ENCODE assay signal across 2 cellular contexts in the genomic region with DNA sequence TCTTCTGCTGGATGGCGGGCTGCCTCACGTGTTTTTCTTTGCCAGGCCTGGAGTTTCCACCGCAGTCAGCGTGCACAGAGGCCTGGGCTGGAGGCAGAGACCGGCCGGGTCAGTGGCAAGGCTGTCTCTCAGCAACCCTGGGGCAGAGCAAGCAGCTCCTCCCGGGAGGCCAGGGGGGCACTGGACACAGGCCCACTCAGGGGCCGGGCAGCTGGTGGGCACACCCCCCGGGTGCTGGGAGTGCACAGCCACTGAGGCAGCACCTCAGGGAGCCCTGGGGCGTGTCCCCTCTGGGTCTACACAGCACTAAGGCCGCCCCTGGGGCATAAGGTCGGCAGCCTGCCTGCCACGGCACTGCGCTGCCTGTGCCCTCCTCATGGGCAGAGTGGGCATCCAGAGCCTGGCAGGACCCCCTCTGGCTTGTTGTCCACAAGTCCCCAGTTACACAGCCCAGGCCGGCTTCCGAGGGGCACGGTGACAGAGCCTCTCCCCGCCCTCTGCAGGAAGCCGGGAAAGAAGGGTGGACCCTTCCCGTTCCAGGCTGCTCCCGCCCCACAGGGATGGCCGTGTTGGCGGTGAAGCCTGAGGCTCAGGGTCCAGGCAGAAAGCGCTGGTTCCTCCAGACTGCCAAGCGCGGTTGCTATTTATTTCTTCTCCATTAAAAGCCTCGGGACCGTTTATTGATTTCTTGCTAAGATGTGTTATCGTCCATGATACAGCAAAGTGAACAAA.
A peak's percentile ranks its signal among the peaks of the same experiment; 100 is the strongest.
TF ChIP-seq lines count a peak whose summit lies in the region.

No MANE protein-coding gene starts in this region.

TF ChIP-seq in HepG2, 621 proteins besides CTCF, POLR2A, EP300 and RAD21:
- no peak for TF ChIP-seq SP1 (IDR thresholded peaks at IDR 0.05)
- TF ChIP-seq SP1 (CRISPR knock-in tag; IDR thresholded peaks at IDR 0.05), result no peak
- TF ChIP-seq, protein P1, sequence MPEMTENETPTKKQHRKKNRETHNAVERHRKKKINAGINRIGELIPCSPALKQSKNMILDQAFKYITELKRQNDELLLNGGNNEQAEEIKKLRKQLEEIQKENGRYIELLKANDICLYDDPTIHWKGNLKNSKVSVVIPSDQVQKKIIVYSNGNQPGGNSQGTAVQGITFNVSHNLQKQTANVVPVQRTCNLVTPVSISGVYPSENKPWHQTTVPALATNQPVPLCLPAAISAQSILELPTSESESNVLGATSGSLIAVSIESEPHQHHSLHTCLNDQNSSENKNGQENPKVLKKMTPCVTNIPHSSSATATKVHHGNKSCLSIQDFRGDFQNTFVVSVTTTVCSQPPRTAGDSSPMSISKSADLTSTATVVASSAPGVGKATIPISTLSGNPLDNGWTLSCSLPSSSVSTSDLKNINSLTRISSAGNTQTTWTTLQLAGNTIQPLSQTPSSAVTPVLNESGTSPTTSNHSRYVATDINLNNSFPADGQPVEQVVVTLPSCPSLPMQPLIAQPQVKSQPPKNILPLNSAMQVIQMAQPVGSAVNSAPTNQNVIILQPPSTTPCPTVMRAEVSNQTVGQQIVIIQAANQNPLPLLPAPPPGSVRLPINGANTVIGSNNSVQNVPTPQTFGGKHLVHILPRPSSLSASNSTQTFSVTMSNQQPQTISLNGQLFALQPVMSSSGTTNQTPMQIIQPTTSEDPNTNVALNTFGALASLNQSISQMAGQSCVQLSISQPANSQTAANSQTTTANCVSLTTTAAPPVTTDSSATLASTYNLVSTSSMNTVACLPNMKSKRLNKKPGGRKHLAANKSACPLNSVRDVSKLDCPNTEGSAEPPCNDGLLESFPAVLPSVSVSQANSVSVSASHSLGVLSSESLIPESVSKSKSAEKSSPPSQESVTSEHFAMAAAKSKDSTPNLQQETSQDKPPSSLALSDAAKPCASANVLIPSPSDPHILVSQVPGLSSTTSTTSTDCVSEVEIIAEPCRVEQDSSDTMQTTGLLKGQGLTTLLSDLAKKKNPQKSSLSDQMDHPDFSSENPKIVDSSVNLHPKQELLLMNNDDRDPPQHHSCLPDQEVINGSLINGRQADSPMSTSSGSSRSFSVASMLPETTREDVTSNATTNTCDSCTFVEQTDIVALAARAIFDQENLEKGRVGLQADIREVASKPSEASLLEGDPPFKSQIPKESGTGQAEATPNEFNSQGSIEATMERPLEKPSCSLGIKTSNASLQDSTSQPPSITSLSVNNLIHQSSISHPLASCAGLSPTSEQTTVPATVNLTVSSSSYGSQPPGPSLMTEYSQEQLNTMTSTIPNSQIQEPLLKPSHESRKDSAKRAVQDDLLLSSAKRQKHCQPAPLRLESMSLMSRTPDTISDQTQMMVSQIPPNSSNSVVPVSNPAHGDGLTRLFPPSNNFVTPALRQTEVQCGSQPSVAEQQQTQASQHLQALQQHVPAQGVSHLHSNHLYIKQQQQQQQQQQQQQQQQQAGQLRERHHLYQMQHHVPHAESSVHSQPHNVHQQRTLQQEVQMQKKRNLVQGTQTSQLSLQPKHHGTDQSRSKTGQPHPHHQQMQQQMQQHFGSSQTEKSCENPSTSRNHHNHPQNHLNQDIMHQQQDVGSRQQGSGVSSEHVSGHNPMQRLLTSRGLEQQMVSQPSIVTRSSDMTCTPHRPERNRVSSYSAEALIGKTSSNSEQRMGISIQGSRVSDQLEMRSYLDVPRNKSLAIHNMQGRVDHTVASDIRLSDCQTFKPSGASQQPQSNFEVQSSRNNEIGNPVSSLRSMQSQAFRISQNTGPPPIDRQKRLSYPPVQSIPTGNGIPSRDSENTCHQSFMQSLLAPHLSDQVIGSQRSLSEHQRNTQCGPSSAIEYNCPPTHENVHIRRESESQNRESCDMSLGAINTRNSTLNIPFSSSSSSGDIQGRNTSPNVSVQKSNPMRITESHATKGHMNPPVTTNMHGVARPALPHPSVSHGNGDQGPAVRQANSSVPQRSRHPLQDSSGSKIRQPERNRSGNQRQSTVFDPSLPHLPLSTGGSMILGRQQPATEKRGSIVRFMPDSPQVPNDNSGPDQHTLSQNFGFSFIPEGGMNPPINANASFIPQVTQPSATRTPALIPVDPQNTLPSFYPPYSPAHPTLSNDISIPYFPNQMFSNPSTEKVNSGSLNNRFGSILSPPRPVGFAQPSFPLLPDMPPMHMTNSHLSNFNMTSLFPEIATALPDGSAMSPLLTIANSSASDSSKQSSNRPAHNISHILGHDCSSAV (CRISPR knock-in tag; IDR thresholded peaks at IDR 0.05; ENCODE audit: borderline replicate concordance), result no peak
- TF ChIP-seq PHF8 (CRISPR knock-in tag; IDR thresholded peaks at IDR 0.05), result no peak
- TF ChIP-seq ZSCAN21 (CRISPR knock-in tag; IDR thresholded peaks at IDR 0.05; ENCODE audit: borderline replicate concordance), result 0 out of 2 replicates have a peak, but pooled peaks have one; percentile 26
- peak; percentile 80 for TF ChIP-seq HNRNPL (IDR thresholded peaks at IDR 0.05; ENCODE audit: low read depth, low read length)
TF ChIP-seq in HepG2: peak in this region for 2.

TF ChIP-seq in neural cell, 6 proteins besides CTCF, POLR2A, EP300 and RAD21:
- no peak for TF ChIP-seq SMC3 (conservative IDR thresholded peaks at IDR 0.05; ENCODE audit: poor library complexity)
